In genomic region chr2:221308507-221309054, GRCh38 we compare ENCODE assay signal across 34 cellular contexts.
"Had no signal": no experiment of that assay in that cellular context is flagged by ENCODE, and none has a peak within 500 bp of the region (broad histone marks: within the 10 kb centered on the region; RNA-seq: fewer than 3 reads in every experiment).

No MANE protein-coding gene starts in this region.

- DNase-seq: activated CD4-positive, alpha-beta memory T cell treated with anti-CD3 and anti-CD28 coated beads, Interleukin-2, amount 10 ng/mL, durations not matched to agents 7 days and 5 days; activated CD4-positive, alpha-beta T cell treated with anti-CD3 and anti-CD28 coated beads for 1 hour; activated CD4-positive, alpha-beta T cell treated with anti-CD3 and anti-CD28 coated beads for 48 hours; activated CD4-positive, CD25-positive, alpha-beta regulatory T cell; activated CD8-positive, alpha-beta memory T cell treated with anti-CD3 and anti-CD28 coated beads for 24 hours; activated CD8-positive, alpha-beta memory T cell treated with anti-CD3 and anti-CD28 coated beads, Interleukin-2, amount 10 ng/mL, durations not matched to agents 7 days and 5 days; activated CD8-positive, alpha-beta memory T cell treated with anti-CD3 and anti-CD28 coated beads, Interleukin-2, amount 50 U/mL, for 48 hours; activated gamma-delta T cell; activated naive CD4-positive, alpha-beta T cell treated with Interleukin-2 at 50 U/mL for 16 hours; activated naive CD8-positive, alpha-beta T cell treated with anti-CD3 and anti-CD28 coated beads, Interleukin-2, amount 10 ng/mL, durations not matched to agents 7 days and 5 days; activated T-cell treated with anti-CD3 and anti-CD28 coated beads, Interleukin-2, amount 50 U/mL, for 72 hours; amygdala; NCI-H1105; NCI-H1417 treated with DMSO at 0.1 percent for 48 hours; NCI-H187 treated with DMSO at 0.1 percent for 48 hours; NCI-H2081 treated with DMSO at 0.1 percent for 48 hours; NCI-H226; NCI-H526; NCI-H748 treated with DMSO at 0.1 percent for 48 hours; NK-92 treated with Interleukin-12 subunit alpha and Interleukin-12 subunit beta, amount 100 ng/mL, for 24 hours; PC-3; Peyer's patch; RPMI8226; SHP77 treated with DMSO at 0.1 percent for 48 hours; SW 1271; T-helper 1 cell; T-helper 2 cell; T-helper 9 cell; WERI-Rb-1 had no signal

- H3K27me3 Mint-ChIP-seq: activated CD4-positive, alpha-beta memory T cell treated with anti-CD3 and anti-CD28 coated beads, Interleukin-2, amount 10 ng/mL, durations not matched to agents 7 days and 5 days; activated CD8-positive, alpha-beta memory T cell treated with anti-CD3 and anti-CD28 coated beads, Interleukin-2, amount 10 ng/mL, durations not matched to agents 7 days and 5 days; activated naive CD4-positive, alpha-beta T cell treated with anti-CD3 and anti-CD28 coated beads, Interleukin-2, amount 50 U/mL, for 24 hours; activated naive CD8-positive, alpha-beta T cell treated with anti-CD3 and anti-CD28 coated beads, Interleukin-2, amount 10 ng/mL, durations not matched to agents 7 days and 5 days had no signal

- H3K4me3 Mint-ChIP-seq: activated CD4-positive, alpha-beta memory T cell treated with anti-CD3 and anti-CD28 coated beads, Interleukin-2, amount 10 ng/mL, durations not matched to agents 7 days and 5 days; activated CD8-positive, alpha-beta memory T cell treated with anti-CD3 and anti-CD28 coated beads, Interleukin-2, amount 10 ng/mL, durations not matched to agents 7 days and 5 days; activated naive CD4-positive, alpha-beta T cell treated with anti-CD3 and anti-CD28 coated beads, Interleukin-2, amount 50 U/mL, for 24 hours; activated naive CD8-positive, alpha-beta T cell treated with anti-CD3 and anti-CD28 coated beads, Interleukin-2, amount 10 ng/mL, durations not matched to agents 7 days and 5 days; activated T-cell treated with anti-CD3 and anti-CD28 coated beads, Interleukin-2, amount 50 U/mL, for 72 hours; activated T-helper 17 cell treated with anti-CD3 and anti-CD28 coated beads, Interleukin-2, amount 50 U/mL, for 72 hours had no signal

- H3K36me3 Mint-ChIP-seq: activated CD8-positive, alpha-beta memory T cell treated with anti-CD3 and anti-CD28 coated beads, Interleukin-2, amount 10 ng/mL, durations not matched to agents 7 days and 5 days; activated naive CD4-positive, alpha-beta T cell treated with anti-CD3 and anti-CD28 coated beads, Interleukin-2, amount 50 U/mL, for 24 hours; activated naive CD8-positive, alpha-beta T cell treated with anti-CD3 and anti-CD28 coated beads, Interleukin-2, amount 10 ng/mL, durations not matched to agents 7 days and 5 days had no signal

- H3K4me1 Mint-ChIP-seq: activated CD4-positive, alpha-beta memory T cell treated with anti-CD3 and anti-CD28 coated beads, Interleukin-2, amount 10 ng/mL, durations not matched to agents 7 days and 5 days; activated CD8-positive, alpha-beta memory T cell treated with anti-CD3 and anti-CD28 coated beads, Interleukin-2, amount 10 ng/mL, durations not matched to agents 7 days and 5 days; activated naive CD8-positive, alpha-beta T cell treated with anti-CD3 and anti-CD28 coated beads, Interleukin-2, amount 10 ng/mL, durations not matched to agents 7 days and 5 days had no signal

- H3K27ac Mint-ChIP-seq: activated CD4-positive, alpha-beta memory T cell treated with anti-CD3 and anti-CD28 coated beads, Interleukin-2, amount 10 ng/mL, durations not matched to agents 7 days and 5 days; activated CD8-positive, alpha-beta memory T cell treated with anti-CD3 and anti-CD28 coated beads, Interleukin-2, amount 10 ng/mL, durations not matched to agents 7 days and 5 days; activated naive CD4-positive, alpha-beta T cell treated with anti-CD3 and anti-CD28 coated beads, Interleukin-2, amount 50 U/mL, for 24 hours; activated naive CD8-positive, alpha-beta T cell treated with anti-CD3 and anti-CD28 coated beads, Interleukin-2, amount 10 ng/mL, durations not matched to agents 7 days and 5 days; activated T-cell treated with anti-CD3 and anti-CD28 coated beads, Interleukin-2, amount 50 U/mL, for 72 hours; activated T-helper 17 cell treated with anti-CD3 and anti-CD28 coated beads, Interleukin-2, amount 50 U/mL, for 72 hours had no signal

- H3K9me3 ChIP-seq: ascending aorta, breast epithelium, Peyer's patch, SJSA1 had no signal

- H3K27me3 ChIP-seq: ascending aorta, breast epithelium, Peyer's patch had no signal

- H3K4me1 ChIP-seq: ascending aorta, breast epithelium, Peyer's patch, SJSA1 had no signal

- H3K4me3 ChIP-seq: ascending aorta, breast epithelium, Peyer's patch, SJSA1 had no signal

- H3K27ac ChIP-seq: ascending aorta, breast epithelium, Peyer's patch, SJSA1, WERI-Rb-1 had no signal

- H3K36me3 ChIP-seq: ascending aorta, breast epithelium, Peyer's patch, SJSA1, WERI-Rb-1 had no signal

- H3K9me3 Mint-ChIP-seq: activated CD4-positive, alpha-beta memory T cell treated with anti-CD3 and anti-CD28 coated beads, Interleukin-2, amount 10 ng/mL, durations not matched to agents 7 days and 5 days; activated naive CD4-positive, alpha-beta T cell treated with anti-CD3 and anti-CD28 coated beads, Interleukin-2, amount 50 U/mL, for 24 hours; activated naive CD8-positive, alpha-beta T cell treated with anti-CD3 and anti-CD28 coated beads, Interleukin-2, amount 10 ng/mL, durations not matched to agents 7 days and 5 days; activated T-helper 17 cell treated with anti-CD3 and anti-CD28 coated beads, Interleukin-2, amount 50 U/mL, for 72 hours had no signal
